Comparison of ENCODE assay signal across 8 cellular contexts in genomic region chr20:4082406-4083102, GRCh38.
DNase-seq lines count a peak whose midpoint lies in the region; ATAC-seq and TF ChIP-seq lines count a peak whose summit lies in the region.

No MANE protein-coding gene starts in this region.

- H3K4me3 Mint-ChIP-seq in activated T-cell treated with anti-CD3 and anti-CD28 coated beads, Interleukin-2, amount 50 U/mL, for 4 hours, result peak overlapping the region; percentile 67

- intact Hi-C loops in heart right ventricle (cut with DNase I), result loop anchor here in 5 of 10 donors (10.0 kb wide), 3 partner anchors 188 to 408 kb away; partner anchors contain the start of genes CENPB (in 1 of the 5) and SPEF1 (in 1 of the 5)

- peak overlapping the region; percentile 93 for H3K4me2 ChIP-seq in OCI-LY3 (ENCODE audit: low read length)

- H3K4me1 ChIP-seq in OCI-LY3 (ENCODE audit: low read length) (peaks cover 38% of the 10 kb centered on the region), heart right ventricle (peaks cover 0 to 53% (median 8%) of the 10 kb centered on the region in 9 donors)

- H3K79me2 ChIP-seq in OCI-LY3 (ENCODE audit: low read length), result no peaks in the 10 kb centered on the region

- H3K36me3 ChIP-seq in OCI-LY3 (replicated peaks; ENCODE audit: low read depth, low read length) (peaks cover 7% of the 10 kb centered on the region), heart right ventricle (no peaks in the 10 kb centered on the region)

- H2AFZ ChIP-seq in OCI-LY3 (ENCODE audit: low read depth, low read length), result peak overlapping the region; percentile 67

- WGBS in heart right ventricle, 2 donors, result 32 to 36% methylated on average over 6 to 7 of the region's 8 CpGs

- H3K27me3 ChIP-seq in OCI-LY3 (ENCODE audit: low read depth, low read length), result peaks cover 4% of the 10 kb centered on the region; the same call in 1 of the 2 replicates
- peaks cover 0 to 6% (median 0%) of the 10 kb centered on the region in 7 donors for H3K27me3 ChIP-seq in heart right ventricle

- peak; percentile 67 for ATAC-seq in GM21619 (IDR thresholded peaks at IDR 0.05; ENCODE audit: unreplicated experiment)
- peak; percentile 68 to 75 for ATAC-seq in activated T-cell treated with anti-CD3 and anti-CD28 coated beads, Interleukin-2, amount 50 U/mL, for 4 hours
- peak; percentile 33 to 71 (median 46) for ATAC-seq in heart right ventricle

- CTCF ChIA-PET in AG04449 (lab: Yijun Ruan, JAX), result interaction anchor here (0.7 to 5.4 kb wide), 7 partner anchors 9 to 205 kb away, joined by 3 to 99 read pairs (median 3); partner anchors contain the start of gene RNF24

- peaks cover 8% of the 10 kb centered on the region for H3K9me3 Mint-ChIP-seq in activated T-cell treated with anti-CD3 and anti-CD28 coated beads, Interleukin-2, amount 50 U/mL, for 4 hours

- POLR2A ChIA-PET in AG04449 (lab: Yijun Ruan, JAX), result no interaction called here

- H3K4me3 ChIP-seq in AG04449 (ENCODE audit: low read depth, low read length), result peak overlapping the region; percentile 2; the same call in 1 of the 2 replicates
- H3K4me3 ChIP-seq in OCI-LY3 (ENCODE audit: low read length), result peak overlapping the region; percentile 61
- H3K4me3 ChIP-seq in heart right ventricle, result no peak overlapping the region

- TF ChIP-seq CTCF in AG04449 (IDR thresholded peaks at IDR 0.05; ENCODE audit: insufficient read depth, low read length, missing control alignments) (no peak), OCI-LY3 (IDR thresholded peaks at IDR 0.05; ENCODE audit: low read depth, low read length) (no peak), heart right ventricle (IDR thresholded peaks at IDR 0.05) (no peak)

- no peaks in the 10 kb centered on the region for H4K20me1 ChIP-seq in OCI-LY3 (ENCODE audit: insufficient read depth, low read length)

- H3K9me3 ChIP-seq in OCI-LY3 (ENCODE audit: insufficient read depth, low read length) (peaks cover 4% of the 10 kb centered on the region; the same call in 1 of the 2 replicates), heart right ventricle (peaks cover 0 to 16% (median 0%) of the 10 kb centered on the region in 11 donors)

- DNase-seq in AG04449 (ENCODE audit: low read depth, low spot score), result no peak
- DNase-seq in activated T-cell treated with anti-CD3 and anti-CD28 coated beads, Interleukin-2, amount 50 U/mL, for 4 hours, result peak; percentile 15
- peak; percentile 44 to 55 for DNase-seq in heart right ventricle
- DNase-seq in stimulated activated CD4-positive, alpha-beta T cell treated with anti-CD3 and anti-CD28 coated beads, Interleukin-15, amount 100 ng/mL, for 1 hour (ENCODE audit: low read depth in 1 of 2, low spot score in 1 of 2), result peak; percentile 8 to 14
- DNase-seq in NCI-H1048 (lab: John Stamatoyannopoulos, UW), result no peak
- DNase-seq in epidermal melanocyte (ENCODE audit: insufficient read length, low spot score), result no peak

- peak overlapping the region; percentile 65 for H3K9ac ChIP-seq in OCI-LY3 (ENCODE audit: low read length)

- H3K27ac ChIP-seq in OCI-LY3 (ENCODE audit: low read length) (peak overlapping the region; percentile 70), heart right ventricle (peak overlapping the region in 5 of 10 donors; percentile 19 to 88 (median 53))

- peaks cover 48% of the 10 kb centered on the region for H3K4me1 Mint-ChIP-seq in activated T-cell treated with anti-CD3 and anti-CD28 coated beads, Interleukin-2, amount 50 U/mL, for 4 hours (ENCODE audit: low read depth)

- H3K36me3 Mint-ChIP-seq in activated T-cell treated with anti-CD3 and anti-CD28 coated beads, Interleukin-2, amount 50 U/mL, for 4 hours (ENCODE audit: insufficient read depth), result peaks cover 3% of the 10 kb centered on the region

- no peaks in the 10 kb centered on the region for H3K27me3 Mint-ChIP-seq in activated T-cell treated with anti-CD3 and anti-CD28 coated beads, Interleukin-2, amount 50 U/mL, for 4 hours (ENCODE audit: low read depth)

Comparison
In these comparisons a context has a peak if more than half of its experiments do, and no peak if none do; other contexts are left out.
1. DNase-seq: peak in activated T-cell treated with anti-CD3 and anti-CD28 coated beads, Interleukin-2, amount 50 U/mL, for 4 hours (single experiment), heart right ventricle (2 of 2) and stimulated activated CD4-positive, alpha-beta T cell treated with anti-CD3 and anti-CD28 coated beads, Interleukin-15, amount 100 ng/mL, for 1 hour (2 of 2); none in AG04449 (single experiment), NCI-H1048 (single experiment) and epidermal melanocyte (single experiment).
2. H3K4me3 ChIP-seq: peak in AG04449 (single experiment) and OCI-LY3 (single experiment); none in heart right ventricle (0 of 10).
3. Peak in every context shown above with its lines, with median percentiles within 50 percentile points of each other: ATAC-seq.